ENCODE assay signal across 9 cellular contexts in the genomic region with DNA sequence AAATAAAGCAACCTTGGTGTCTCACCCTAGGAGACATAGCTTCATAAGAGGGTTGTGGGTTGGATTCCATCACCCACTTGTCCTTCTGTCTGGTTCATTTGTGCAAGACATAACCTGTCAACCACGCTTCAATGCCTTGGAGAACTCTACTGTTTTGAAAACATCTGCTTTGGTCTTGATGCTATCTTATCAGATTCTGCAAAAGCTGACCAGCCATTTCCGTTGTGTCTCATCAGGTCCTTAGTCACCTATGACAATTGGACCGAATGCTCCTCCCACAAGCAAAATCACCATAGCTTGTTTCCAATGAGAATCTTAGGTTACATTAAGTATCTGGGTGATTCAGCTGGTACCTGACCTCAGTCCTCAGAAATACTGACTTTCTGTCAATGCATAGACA. TPM values are rescaled to one million over a fixed set of nuclear protein-coding genes. Genes with fewer than 3 reads are reported as not detected.
A peak's percentile ranks its signal among the peaks of the same experiment; 100 is the strongest.
DNase-seq lines count a peak whose midpoint lies in the region; ATAC-seq, FAIRE-seq and TF ChIP-seq lines count a peak whose summit lies in the region.
"Had no signal": no experiment of that assay in that cellular context is flagged by ENCODE, and none has a peak within 500 bp of the region (broad histone marks: within the 10 kb centered on the region; RNA-seq: fewer than 3 reads in every experiment).

No MANE protein-coding gene starts in this region.

- no peak for FAIRE-seq in K562 (lab: Jason Lieb, UNC)

- no peak overlapping the region for H2AFZ ChIP-seq in mammary epithelial cell (ENCODE audit: low read depth, low read length)
- no peak overlapping the region for H2AFZ ChIP-seq in K562 (ENCODE audit: low read depth, low read length)

- BruUV-seq in mammary epithelial cell (replicated peaks; lab: Mats Ljungman, UMichigan) (no TSS peak), MCF 10A (replicated peaks; lab: Mats Ljungman, UMichigan) (no TSS peak), K562 (replicated peaks; lab: Mats Ljungman, UMichigan) (no TSS peak)

- POLR2A ChIA-PET in MCF 10A (lab: Yijun Ruan, JAX) = no interaction called here
- POLR2A ChIA-PET in K562 (lab: Yijun Ruan, JAX) = no interaction called here

- no peaks in the 10 kb centered on the region for H3K9me3 ChIP-seq in mammary epithelial cell (replicated peaks; ENCODE audit: insufficient read depth, low read length)
- no peaks in the 10 kb centered on the region for H3K9me3 ChIP-seq in RWPE2 (ENCODE audit: severe bottlenecking)
- H3K9me3 ChIP-seq in K562 (replicated peaks; ENCODE audit: control insufficient read depth, insufficient read depth, low read depth, low read length) = no peaks in the 10 kb centered on the region
- H3K9me3 ChIP-seq: right lobe of liver had no signal

- no peak for TF ChIP-seq RAD21 in K562 (CRISPR knock-in tag; conservative IDR thresholded peaks at IDR 0.05 in 1 of 2, IDR thresholded peaks at IDR 0.05 in 1 of 2)

- no peak overlapping the region for H3K9ac ChIP-seq in mammary epithelial cell (ENCODE audit: insufficient read depth, low read length)
- H3K9ac ChIP-seq in K562 (ENCODE audit: insufficient read depth in 1 of 2, low read depth in 2 of 2, low read length in 2 of 2) = no peak overlapping the region

- WGBS in mammary epithelial cell (ENCODE audit: low coverage, missing lambda C conversion rate) = 52% methylated on average over 3 of the region's 3 CpGs
- WGBS in K562 (ENCODE audit: insufficient coverage, low coverage, missing lambda C conversion rate) = 6% methylated on average over 3 of the region's 3 CpGs

- H3K4me2 ChIP-seq in mammary epithelial cell (ENCODE audit: insufficient read depth, low read depth, low read length) (no peak overlapping the region), K562 (ENCODE audit: insufficient read depth, low read length) (no peak overlapping the region)

- in situ Hi-C loops in mammary epithelial cell (cut with MboI; ENCODE audit: low sequenced_read_pairs in 2 of 2) (no loop called here), K562 (cut with MboI) (no loop called here)

- no peaks in the 10 kb centered on the region for H3K27me3 Mint-ChIP-seq in MCF 10A (ENCODE audit: insufficient read depth, unreplicated experiment)
- H3K27me3 Mint-ChIP-seq in stimulated activated naive CD8-positive, alpha-beta T cell treated with anti-CD3 and anti-CD28 coated beads, Interleukin-15, Interleukin-2, amounts not matched to agents 100 ng/mL and 50 ng/mL, for 24 hours = no peaks in the 10 kb centered on the region

- CTCF ChIA-PET in mammary epithelial cell (lab: Charles Lee; ENCODE audit: low non-redundant PET) (no interaction called here), MCF 10A (lab: Yijun Ruan, JAX) (interaction anchor here (1.6 kb wide), 1 partner anchor 63 kb away, joined by 5 read pairs; no protein-coding TSS in a partner anchor), K562 (lab: Yijun Ruan, JAX; ENCODE audit: low intra/inter-chr PET ratio) (no interaction called here)

- H3K79me2 ChIP-seq in mammary epithelial cell (ENCODE audit: insufficient read depth, low read length) (no peaks in the 10 kb centered on the region), K562 (ENCODE audit: control insufficient read depth, insufficient read depth, low read length) (no peaks in the 10 kb centered on the region)

- no peak overlapping the region for H3K4me3 Mint-ChIP-seq in MCF 10A (ENCODE audit: unreplicated experiment)
- peak overlapping the region; percentile 72 for H3K4me3 Mint-ChIP-seq in stimulated activated naive CD8-positive, alpha-beta T cell treated with anti-CD3 and anti-CD28 coated beads, Interleukin-15, Interleukin-2, amounts not matched to agents 100 ng/mL and 50 ng/mL, for 24 hours

- peak; percentile 25; the same call in 1 of the 3 replicates for ATAC-seq in RWPE2 (ENCODE audit: low read depth)
- ATAC-seq in K562 = no peak

- DNase-seq in mammary epithelial cell (peak; percentile 96), MCF 10A (ENCODE audit: unreplicated experiment) (no peak), RWPE2 (ENCODE audit: low spot score) (no peak), K562 (ENCODE audit: extremely low read depth in 1 of 4, low spot score in 3 of 4) (no peak), NCI-H1694 treated with DMSO at 0.1 percent for 48 hours (lab: John Stamatoyannopoulos, UW) (no peak), COLO829 (ENCODE audit: low spot score) (no peak), NCI-H446 (lab: John Stamatoyannopoulos, UW) (no peak)
- DNase-seq: right lobe of liver had no signal

- no peak overlapping the region for H3K27ac Mint-ChIP-seq in MCF 10A (ENCODE audit: low read depth, unreplicated experiment)
- H3K27ac Mint-ChIP-seq in stimulated activated naive CD8-positive, alpha-beta T cell treated with anti-CD3 and anti-CD28 coated beads, Interleukin-15, Interleukin-2, amounts not matched to agents 100 ng/mL and 50 ng/mL, for 24 hours = peak overlapping the region; percentile 97

- no peaks in the 10 kb centered on the region for H3K36me3 ChIP-seq in mammary epithelial cell (ENCODE audit: insufficient read depth, low read length)
- H3K36me3 ChIP-seq in RWPE2 (ENCODE audit: low read depth) = no peaks in the 10 kb centered on the region
- no peaks in the 10 kb centered on the region for H3K36me3 ChIP-seq in K562 (ENCODE audit: control insufficient read depth, insufficient read depth, low read length)
- H3K36me3 ChIP-seq: right lobe of liver had no signal

- TF ChIP-seq CTCF in mammary epithelial cell (conservative IDR thresholded peaks at IDR 0.05 in 1 of 2, IDR thresholded peaks at IDR 0.05 in 1 of 2; ENCODE audit: extremely low read depth in 1 of 2, insufficient read depth in 1 of 2, low read depth in 1 of 2, low read length in 2 of 2) = no peak
- TF ChIP-seq CTCF in MCF 10A (IDR thresholded peaks at IDR 0.05; ENCODE audit: unreplicated experiment) = no peak
- no peak for TF ChIP-seq CTCF in RWPE2 (IDR thresholded peaks at IDR 0.05; ENCODE audit: poor library complexity, severe bottlenecking)
- TF ChIP-seq CTCF in K562 (IDR thresholded peaks at IDR 0.05 in 2 of 3, conservative IDR thresholded peaks at IDR 0.05 in 1 of 3; ENCODE audit: insufficient read depth in 2 of 3, low read depth in 1 of 3, low read length in 3 of 3) = no peak

- no peak for TF ChIP-seq POLR2A in K562 (conservative IDR thresholded peaks at IDR 0.05)

- no peaks in the 10 kb centered on the region for H3K9me3 Mint-ChIP-seq in MCF 10A (ENCODE audit: unreplicated experiment)
- H3K9me3 Mint-ChIP-seq in stimulated activated naive CD8-positive, alpha-beta T cell treated with anti-CD3 and anti-CD28 coated beads, Interleukin-15, Interleukin-2, amounts not matched to agents 100 ng/mL and 50 ng/mL, for 24 hours = no peaks in the 10 kb centered on the region

- intact Hi-C loops in mammary epithelial cell (cut with micrococcal nuclease) (no loop called here), MCF 10A (cut with micrococcal nuclease) (no loop called here), K562 (cut with micrococcal nuclease) (no loop called here)

- no peaks in the 10 kb centered on the region for H3K9me1 ChIP-seq in K562 (ENCODE audit: control insufficient read depth, insufficient read depth, low read length)

- dilution Hi-C loops in mammary epithelial cell (cut with HindIII; ENCODE audit: low sequenced_read_pairs) = no loop called here

- H3K4me1 Mint-ChIP-seq in MCF 10A (ENCODE audit: insufficient read depth, unreplicated experiment) = no peaks in the 10 kb centered on the region
- peaks cover 84% of the 10 kb centered on the region for H3K4me1 Mint-ChIP-seq in stimulated activated naive CD8-positive, alpha-beta T cell treated with anti-CD3 and anti-CD28 coated beads, Interleukin-15, Interleukin-2, amounts not matched to agents 100 ng/mL and 50 ng/mL, for 24 hours (ENCODE audit: low read depth)

- H4K20me1 ChIP-seq in mammary epithelial cell (ENCODE audit: insufficient read depth, low read length) = no peaks in the 10 kb centered on the region
- H4K20me1 ChIP-seq in K562 (replicated peaks; ENCODE audit: control insufficient read depth, insufficient read depth, low read length) = no peaks in the 10 kb centered on the region

- H3K27ac ChIP-seq in mammary epithelial cell (ENCODE audit: insufficient read depth, low read depth, low read length) (peak overlapping the region; percentile 56), RWPE2 (ENCODE audit: poor library complexity, severe bottlenecking) (no peak overlapping the region), K562 (ENCODE audit: extremely low read depth, low read depth, low read length) (no peak overlapping the region)
- H3K27ac ChIP-seq: right lobe of liver had no signal

- H3K36me3 Mint-ChIP-seq in MCF 10A (ENCODE audit: insufficient read depth, unreplicated experiment) = no peaks in the 10 kb centered on the region
- H3K36me3 Mint-ChIP-seq in stimulated activated naive CD8-positive, alpha-beta T cell treated with anti-CD3 and anti-CD28 coated beads, Interleukin-15, Interleukin-2, amounts not matched to agents 100 ng/mL and 50 ng/mL, for 24 hours (ENCODE audit: low read depth) = peaks cover 64% of the 10 kb centered on the region

- no peaks in the 10 kb centered on the region for H3K27me3 ChIP-seq in mammary epithelial cell (ENCODE audit: insufficient read depth, low read length)
- no peaks in the 10 kb centered on the region for H3K27me3 ChIP-seq in RWPE2 (ENCODE audit: insufficient read depth, poor library complexity, severe bottlenecking)
- peaks cover 0 to 4% of the 10 kb centered on the region in 2 experiments; a peak in 1 of 5 replicates for H3K27me3 ChIP-seq in K562 (ENCODE audit: control insufficient read depth in 2 of 2, insufficient read depth in 2 of 2, low read length in 2 of 2)
- H3K27me3 ChIP-seq: right lobe of liver had no signal

- H3K4me3 ChIP-seq in mammary epithelial cell (replicated peaks in 1 of 3; ENCODE audit: insufficient read depth in 1 of 3, low read depth in 2 of 3, low read length in 3 of 3) (no peak overlapping the region), RWPE2 (ENCODE audit: severe bottlenecking) (no peak overlapping the region), K562 (no peak overlapping the region)
- H3K4me3 ChIP-seq: right lobe of liver had no signal

- TF ChIP-seq EP300 in K562 (IDR thresholded peaks at IDR 0.05; ENCODE audit: low read length) = no peak

- peaks cover 18% of the 10 kb centered on the region for H3K4me1 ChIP-seq in mammary epithelial cell (ENCODE audit: insufficient read depth, low read length)
- peaks cover 3% of the 10 kb centered on the region for H3K4me1 ChIP-seq in RWPE2 (ENCODE audit: insufficient read depth, poor library complexity, severe bottlenecking)
- no peaks in the 10 kb centered on the region for H3K4me1 ChIP-seq in K562 (replicated peaks in 1 of 2; ENCODE audit: control insufficient read depth in 2 of 2, insufficient read depth in 2 of 2, low read length in 2 of 2)
- H3K4me1 ChIP-seq: right lobe of liver had no signal

RNA-seq across cellular contexts. Expression of a gene that starts 35.4 kb away (rescaled TPM):
- total RNA-seq in mammary epithelial cell (1 to 10 TPM; 2.5 to 4.5 TPM), MCF 10A (2022) (0.83 and 1.4 TPM in 2 replicates), K562 (2014; rRNA removed) (not detected in 2 replicates), K562 (2014; rRNA removed; fragmentation: Illumina TruSeq; extraction: Trizol) (not detected in 2 replicates), K562 (2015; rRNA removed; fragmentation: Illumina TruSeq; extraction: Trizol) (not detected in 2 replicates), K562 (2021) (0.34 TPM in 1 of 2 replicates, not detected in the other)
- polyA plus RNA-seq in mammary epithelial cell (1.6 TPM), K562 (2011; rRNA removed) (0.06 TPM in 1 of 2 replicates, not detected in the other), K562 (2014; fragmentation: Illumina TruSeq; extraction: Trizol) (not detected in 2 replicates), K562 (2014; fragmentation: Nextera tagmentation; extraction: Ambion mirVana) (under 1 TPM; 0.01 to 0.03 TPM), K562 (2014; rRNA removed) (not detected in 2 replicates)
- polyA minus RNA-seq in mammary epithelial cell = 38.2 TPM
- not detected in 2 replicates for total RNA-seq in K562 (2011; cell fraction: chromatin; rRNA removed; ENCODE audit: low replicate concordance)
- total RNA-seq in K562 (2011; cell fraction: nucleolus; rRNA removed) = not detected in 2 replicates
- total RNA-seq in K562 (2011; cell fraction: nucleoplasm; rRNA removed) = not detected in 2 replicates
- polyA plus RNA-seq in K562 (2011; cell fraction: cytosol; rRNA removed) = 0.04 TPM in 1 of 2 replicates, not detected in the other
- not detected in 2 replicates for polyA plus RNA-seq in K562 (2011; cell fraction: nucleus; rRNA removed)
- polyA plus RNA-seq in K562 (2012) = not detected in 2 replicates
- polyA minus RNA-seq in K562 (2011; rRNA and poly(A)+ RNA removed) = not detected in 2 replicates
- not detected in 2 replicates for polyA minus RNA-seq in K562 (2011; cell fraction: cytosol; rRNA and poly(A)+ RNA removed)
- 0.27 TPM in 1 of 2 replicates, not detected in the other for polyA minus RNA-seq in K562 (2011; cell fraction: nucleus; rRNA and poly(A)+ RNA removed)
